Comparison of ENCODE assay signal across 11 cellular contexts in the genomic region with DNA sequence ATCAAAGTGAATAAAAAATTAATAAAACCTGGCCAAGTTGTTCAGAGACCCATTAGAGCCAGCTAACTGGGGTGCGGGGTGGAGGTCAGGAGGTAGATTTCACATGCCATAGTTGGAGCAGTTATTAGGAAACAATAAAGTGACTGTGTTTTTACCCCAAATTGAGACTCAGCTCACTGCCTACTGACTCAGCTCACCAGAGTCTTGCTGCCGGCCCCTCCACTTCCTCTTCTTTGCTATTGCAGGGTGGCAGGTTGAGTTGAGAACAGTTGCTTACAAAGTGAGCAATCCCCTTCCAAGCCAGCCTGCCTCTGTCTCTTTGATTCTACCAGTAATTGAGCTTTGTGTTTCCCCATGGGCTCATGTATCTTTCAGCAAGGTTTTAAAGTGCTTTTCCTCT. TPM values are rescaled to one million over a fixed set of nuclear protein-coding genes. Genes with fewer than 3 reads are reported as not detected.
A peak's percentile ranks its signal among the peaks of the same experiment; 100 is the strongest.
DNase-seq lines count a peak whose midpoint lies in the region; ATAC-seq, FAIRE-seq and TF ChIP-seq lines count a peak whose summit lies in the region.
"Had no signal": no experiment of that assay in that cellular context is flagged by ENCODE, and none has a peak within 500 bp of the region (broad histone marks: within the 10 kb centered on the region; RNA-seq: fewer than 3 reads in every experiment).

No MANE protein-coding gene starts in this region.

- no peak overlapping the region for H2BK12ac ChIP-seq in H1 (ENCODE audit: low read depth, low read length)

- POLR2A ChIA-PET in H1 (lab: Charles Lee; ENCODE audit: partially characterized antibody): interaction anchor here (0.6 to 1.0 kb wide), 2 partner anchors 12 to 13 kb away, joined by 3 read pairs; no protein-coding TSS in a partner anchor

- peaks cover 32% of the 10 kb centered on the region for H3K27me3 Mint-ChIP-seq in stimulated activated naive CD8-positive, alpha-beta T cell treated with anti-CD3 and anti-CD28 coated beads, Interleukin-15, amount 100 ng/mL, for 72 hours
- peaks cover 3% of the 10 kb centered on the region for H3K27me3 Mint-ChIP-seq in glutamatergic neuron (ENCODE audit: unreplicated experiment)

- peaks cover 0 to 2% (median under 1%) of the 10 kb centered on the region in 4 experiments; a peak in 1 of 7 replicates for H3K27me3 ChIP-seq in H1 (replicated peaks in 1 of 4; ENCODE audit: control insufficient read depth in 3 of 4, extremely low read depth in 1 of 4, insufficient read depth in 3 of 4, low read length in 3 of 4)

- 74% methylated on average over 2 of the region's 2 CpGs; no CpG with 5 or more reads in 1 of the 2 experiments for WGBS in H1 (ENCODE audit: extremely low coverage in 1 of 2, insufficient coverage in 1 of 2, insufficient read length in 1 of 2, insufficient replicate concordance in 2 of 2, low coverage in 1 of 2, low lambda C conversion rate in 2 of 2, missing lambda C conversion rate in 1 of 2), 2 experiments

- no peak overlapping the region for H3K27ac ChIP-seq in H1 (ENCODE audit: low read depth, low read length)

- no peak overlapping the region for H2BK20ac ChIP-seq in H1 (ENCODE audit: low read length)

- H3K9me3 ChIP-seq in H1 (ENCODE audit: insufficient read depth in 2 of 2, low read depth in 1 of 2, low read length in 1 of 2): no peaks in the 10 kb centered on the region

- H4K8ac ChIP-seq in H1 (ENCODE audit: extremely low read depth, insufficient read depth, low read length): no peak overlapping the region

- no peaks in the 10 kb centered on the region for H3K23me2 ChIP-seq in H1 (ENCODE audit: low read depth, low read length)

- no peak overlapping the region for H3K27ac Mint-ChIP-seq in stimulated activated naive CD8-positive, alpha-beta T cell treated with anti-CD3 and anti-CD28 coated beads, Interleukin-15, amount 100 ng/mL, for 72 hours
- no peak overlapping the region for H3K27ac Mint-ChIP-seq in glutamatergic neuron (ENCODE audit: unreplicated experiment)

- H2BK5ac ChIP-seq in H1 (ENCODE audit: low read depth, low read length): 0 out of 2 replicates have a peak overlapping the region, but pooled peaks have one; percentile 2

- peaks cover 0 to 4% (median under 1%) of the 10 kb centered on the region in 4 experiments; a peak in 4 of 7 replicates for H3K4me1 ChIP-seq in H1 (replicated peaks in 1 of 4; ENCODE audit: control insufficient read depth in 3 of 4, insufficient read depth in 4 of 4, low read length in 3 of 4)

- H3K36me3 ChIP-seq in H1 (ENCODE audit: control insufficient read depth in 2 of 4, insufficient read depth in 4 of 4, low read length in 3 of 4): no peaks in the 10 kb centered on the region

- H3K23ac ChIP-seq in H1 (ENCODE audit: insufficient read length): no peak overlapping the region

- DNase-seq in activated naive CD4-positive, alpha-beta T cell treated with Interleukin-2 at 50 U/mL for 16 hours: peak; percentile 22
- DNase-seq in activated naive CD4-positive, alpha-beta T cell treated with anti-CD3 and anti-CD28 coated beads, Interleukin-2, amount 50 U/mL, for 16 hours: no peak
- DNase-seq in SIG-M5 treated with dmso at 0.1 percent for 504 hours (lab: John Stamatoyannopoulos, UW; ENCODE audit: unreplicated experiment): peak; percentile 97
- DNase-seq in H1 (ENCODE audit: low read depth in 1 of 2, low spot score in 2 of 2): no peak
- no peak for DNase-seq in stimulated activated naive CD8-positive, alpha-beta T cell treated with anti-CD3 and anti-CD28 coated beads, Interleukin-15, amount 100 ng/mL, for 72 hours
- DNase-seq in globus pallidus (ENCODE audit: low spot score): no peak
- no peak for DNase-seq in glutamatergic neuron
- no peak for DNase-seq in middle frontal gyrus (ENCODE audit: extremely low spot score, low spot score)
- DNase-seq: dermis blood vessel endothelial cell, NCI-H526 treated with DMSO at 0.1 percent for 48 hours had no signal

- H2BK15ac ChIP-seq in H1 (ENCODE audit: low read length): no peak overlapping the region

- no peak overlapping the region for H3K4me3 ChIP-seq in H1 (ENCODE audit: extremely low read depth in 1 of 4, insufficient read depth in 2 of 4, low read depth in 3 of 4, low read length in 4 of 4)

- peak; percentile 48 for ATAC-seq in stimulated activated naive CD8-positive, alpha-beta T cell treated with anti-CD3 and anti-CD28 coated beads, Interleukin-15, amount 100 ng/mL, for 72 hours

- H4K5ac ChIP-seq in H1 (ENCODE audit: insufficient read length, low read depth, low read length): no peak overlapping the region

- no peaks in the 10 kb centered on the region for H3K79me2 ChIP-seq in H1 (ENCODE audit: control insufficient read depth in 1 of 2, insufficient read depth in 2 of 2, low read length in 2 of 2)

- CTCF ChIA-PET in H1 (lab: Charles Lee; ENCODE audit: partially characterized antibody): interaction anchor here (0.9 to 2.1 kb wide), 5 partner anchors 12 to 200 kb away, joined by 3 to 7 read pairs (median 3); no protein-coding TSS in a partner anchor

- TF ChIP-seq RAD21 in H1 (IDR thresholded peaks at IDR 0.05 in 1 of 2, conservative IDR thresholded peaks at IDR 0.05 in 1 of 2; ENCODE audit: low read depth in 2 of 2, low read length in 2 of 2): no peak

- no peak overlapping the region for H2AK5ac ChIP-seq in H1 (ENCODE audit: low read depth, low read length)

- H3K36me3 Mint-ChIP-seq in glutamatergic neuron (ENCODE audit: unreplicated experiment): no peaks in the 10 kb centered on the region

- H3K9me3 Mint-ChIP-seq in stimulated activated naive CD8-positive, alpha-beta T cell treated with anti-CD3 and anti-CD28 coated beads, Interleukin-15, amount 100 ng/mL, for 72 hours: no peaks in the 10 kb centered on the region
- H3K9me3 Mint-ChIP-seq in glutamatergic neuron (ENCODE audit: unreplicated experiment): no peaks in the 10 kb centered on the region

- H3K18ac ChIP-seq in H1 (ENCODE audit: extremely low read depth, low read length): peak overlapping the region; percentile 63; the same call in 1 of the 2 replicates

- peak overlapping the region; percentile 22; the same call in 1 of the 2 replicates for H2AFZ ChIP-seq in H1 (ENCODE audit: low read length)

- TF ChIP-seq POLR2A in H1 (IDR thresholded peaks at IDR 0.05; ENCODE audit: control extremely low read depth in 1 of 2, low read depth in 2 of 2, low read length in 2 of 2): no peak

- no peaks in the 10 kb centered on the region for H3K4me1 Mint-ChIP-seq in stimulated activated naive CD8-positive, alpha-beta T cell treated with anti-CD3 and anti-CD28 coated beads, Interleukin-15, amount 100 ng/mL, for 72 hours
- H3K4me1 Mint-ChIP-seq in glutamatergic neuron (ENCODE audit: low read depth, unreplicated experiment): no peaks in the 10 kb centered on the region

- FAIRE-seq in H1 (lab: Jason Lieb, UNC): no peak

- H4K91ac ChIP-seq in H1 (replicated peaks; ENCODE audit: insufficient read length, low read length): no peak overlapping the region

- no peak overlapping the region for H3K4me2 ChIP-seq in H1 (ENCODE audit: insufficient read depth in 1 of 2, low read depth in 2 of 2, low read length in 2 of 2)

- peak overlapping the region in 1 of 4 experiments; percentile 40; a peak in 1 of 7 replicates for H3K9ac ChIP-seq in H1 (replicated peaks in 1 of 4; ENCODE audit: extremely low read depth in 1 of 4, low read depth in 3 of 4, low read length in 3 of 4)

- H3K14ac ChIP-seq in H1 (ENCODE audit: insufficient read length): no peak overlapping the region

- H3K56ac ChIP-seq in H1 (replicated peaks; ENCODE audit: insufficient read length, low read depth, low read length): no peak overlapping the region

- no peak for TF ChIP-seq CTCF in H1 (IDR thresholded peaks at IDR 0.05; ENCODE audit: control extremely low read depth in 1 of 3, insufficient read depth in 1 of 3, low read depth in 1 of 3, low read length in 3 of 3)
- no peak for TF ChIP-seq CTCF in glutamatergic neuron (IDR thresholded peaks at IDR 0.05; ENCODE audit: partially characterized antibody, unreplicated experiment)

- H3K79me1 ChIP-seq in H1 (ENCODE audit: low read depth, low read length): no peaks in the 10 kb centered on the region

- no peaks in the 10 kb centered on the region for H4K20me1 ChIP-seq in H1 (replicated peaks in 1 of 2; ENCODE audit: control insufficient read depth in 1 of 2, insufficient read depth in 2 of 2, low read length in 2 of 2)

- TF ChIP-seq EP300 in H1 (IDR thresholded peaks at IDR 0.05; ENCODE audit: borderline replicate concordance in 1 of 2, low read depth in 2 of 2, low read length in 2 of 2): no peak

- H3K4me3 Mint-ChIP-seq in stimulated activated naive CD8-positive, alpha-beta T cell treated with anti-CD3 and anti-CD28 coated beads, Interleukin-15, amount 100 ng/mL, for 72 hours: no peak overlapping the region
- no peak overlapping the region for H3K4me3 Mint-ChIP-seq in glutamatergic neuron (ENCODE audit: unreplicated experiment)

- H3K4ac ChIP-seq in H1 (replicated peaks; ENCODE audit: insufficient read length, low read depth, low read length): no peak overlapping the region

- no peak overlapping the region for H2BK120ac ChIP-seq in H1 (replicated peaks; ENCODE audit: low read depth, low read length)

TF ChIP-seq in H1, 55 proteins besides CTCF, POLR2A, EP300 and RAD21 (continues in another document):
- no peak for TF ChIP-seq GABPA (IDR thresholded peaks at IDR 0.05; ENCODE audit: borderline replicate concordance, insufficient read depth, low read length)

RNA-seq across cellular contexts. Expression of gene ST8SIA1, which starts 12.9 kb away (rescaled TPM):
- total RNA-seq in H1 (2021; fragmentation: NEBNext Ultra II Directional; extraction: Animal tissue kit (Norgen Biotek cat#: 25700)): 3.2 and 4.4 TPM in 2 replicates
- polyA plus RNA-seq in H1 (2011; rRNA removed): 1.6 and 1.9 TPM in 2 replicates
- polyA plus RNA-seq in H1 (2011; cell fraction: cytosol; rRNA removed): 2.8 TPM
- 2.5 TPM for polyA plus RNA-seq in H1 (2011; cell fraction: nucleus; rRNA removed)
- polyA plus RNA-seq in H1 (2012, experiment 1 of 2): 1.9 to 3.0 TPM (median 2.1 TPM) in 4 replicates
- polyA plus RNA-seq in H1 (2012, experiment 2 of 2): 2.1 TPM
- polyA plus RNA-seq in H1 (2013, experiment 1 of 2): 1.7 TPM
- polyA plus RNA-seq in H1 (2013, experiment 2 of 2): 2.7 TPM
- polyA minus RNA-seq in H1 (2011; rRNA and poly(A)+ RNA removed): 2.9 and 5.0 TPM in 2 replicates
- polyA minus RNA-seq in H1 (2011; cell fraction: cytosol; rRNA and poly(A)+ RNA removed): 1.3 TPM
- 9.3 TPM for polyA minus RNA-seq in H1 (2011; cell fraction: nucleus; rRNA and poly(A)+ RNA removed)
- total RNA-seq in glutamatergic neuron (ENCODE audit: unreplicated experiment): 22.0 TPM
- polyA plus RNA-seq: BJ had no signal

Comparison
In these comparisons a context has a peak if more than half of its experiments do, and no peak if none do; other contexts are left out.
1. DNase-seq: peak in activated naive CD4-positive, alpha-beta T cell treated with Interleukin-2 at 50 U/mL for 16 hours (single experiment) and SIG-M5 treated with dmso at 0.1 percent for 504 hours (single experiment); none in activated naive CD4-positive, alpha-beta T cell treated with anti-CD3 and anti-CD28 coated beads, Interleukin-2, amount 50 U/mL, for 16 hours (single experiment), H1 (0 of 2), stimulated activated naive CD8-positive, alpha-beta T cell treated with anti-CD3 and anti-CD28 coated beads, Interleukin-15, amount 100 ng/mL, for 72 hours (0 of 2), globus pallidus (single experiment), glutamatergic neuron (single experiment) and middle frontal gyrus (single experiment).